Comparison of ENCODE assay signal across 18 cellular contexts in the genomic region with DNA sequence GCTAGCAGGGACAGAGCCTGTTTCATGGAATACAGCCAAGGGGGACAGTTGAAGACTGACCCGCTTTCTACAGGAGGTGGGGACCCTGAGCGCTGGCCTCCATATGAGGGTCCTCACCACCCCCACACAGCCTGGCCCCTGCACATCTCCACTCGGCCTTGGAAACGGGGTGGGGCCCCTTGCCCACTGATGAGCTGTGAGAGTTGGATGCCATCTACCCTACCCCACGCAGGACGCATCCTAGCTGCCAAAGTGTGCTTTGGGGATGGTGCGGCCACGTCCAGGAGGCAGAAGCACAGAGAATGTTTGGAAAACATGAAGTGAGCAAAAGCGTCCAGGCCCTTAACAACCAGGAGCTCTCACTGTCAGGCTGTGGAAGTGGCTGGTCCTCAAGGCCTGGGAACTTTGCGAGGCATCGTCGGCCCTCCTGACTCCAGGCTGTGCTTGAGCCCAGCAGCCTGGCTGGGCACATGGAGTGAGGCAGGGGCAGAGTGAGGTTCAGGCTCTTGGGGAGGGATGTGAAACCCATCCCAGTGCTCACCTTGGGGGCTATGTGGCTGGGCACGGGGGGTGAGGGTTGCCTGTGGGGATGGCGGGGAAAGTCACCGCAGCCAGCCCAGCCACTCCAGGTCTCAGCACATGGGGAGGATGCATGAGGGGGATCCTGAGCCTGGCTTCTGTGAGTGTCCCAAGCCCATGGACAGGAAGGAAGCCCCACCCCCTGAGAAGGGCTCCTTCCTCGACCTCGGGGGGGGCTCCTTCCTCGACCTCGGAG. TPM values are rescaled to one million over a fixed set of nuclear protein-coding genes. Genes with fewer than 3 reads are reported as not detected.
DNase-seq lines count a peak whose midpoint lies in the region; ATAC-seq, FAIRE-seq and TF ChIP-seq lines count a peak whose summit lies in the region.
"Had no signal": no experiment of that assay in that cellular context is flagged by ENCODE, and none has a peak within 500 bp of the region (broad histone marks: within the 10 kb centered on the region; RNA-seq: fewer than 3 reads in every experiment).

No MANE protein-coding gene starts in this region.

- no peak overlapping the region for H3K9ac ChIP-seq in kidney (ENCODE audit: low read length in 2 of 2)
- H3K9ac ChIP-seq: BLaER1 treated with 17β-estradiol and CSF1 and Interleukin-3, amounts not matched to agents 10 nM and 100 nM had no signal

- H3K4me1 ChIP-seq in kidney (ENCODE audit: control insufficient read depth in 1 of 2, insufficient read depth in 1 of 2, low read depth in 1 of 2, low read length in 2 of 2): no peaks in the 10 kb centered on the region
- H3K4me1 ChIP-seq in spleen: peaks cover 0 to 31% (median 4%) of the 10 kb centered on the region in 6 donors
- H3K4me1 ChIP-seq in BE2C: no peaks in the 10 kb centered on the region

- no peak for TF ChIP-seq POLR2A in spleen (IDR thresholded peaks at IDR 0.05)

- intact Hi-C loops in kidney (cut with DNase I): no loop called here
- intact Hi-C loops in spleen (cut with DNase I; ENCODE audit: low total_unique reads): no loop called here

- no peak for FAIRE-seq in kidney (lab: Jason Lieb, UNC)
- FAIRE-seq: A204.1 had no signal

- no peak for TF ChIP-seq CTCF in kidney (IDR thresholded peaks at IDR 0.05; ENCODE audit: borderline replicate concordance, extremely low read depth, insufficient read depth)
- no peak for TF ChIP-seq CTCF in spleen (IDR thresholded peaks at IDR 0.05 in 8 of 11, conservative IDR thresholded peaks at IDR 0.05 in 3 of 11)
- TF ChIP-seq CTCF in BE2C (IDR thresholded peaks at IDR 0.05; ENCODE audit: low read depth, low read length): no peak

- ATAC-seq in GM21723 (IDR thresholded peaks at IDR 0.05; ENCODE audit: unreplicated experiment) (no peak), HG03196 (IDR thresholded peaks at IDR 0.05; ENCODE audit: unreplicated experiment) (no peak)

- DNase-seq in activated effector memory CD4-positive, alpha-beta T cell treated with anti-CD3 and anti-CD28 coated beads, Interleukin-2, amount 50 U/mL, for 16 hours: peak; percentile 34
- no peak for DNase-seq in activated effector memory CD4-positive, alpha-beta T cell treated with Interleukin-2 at 50 U/mL for 16 hours
- DNase-seq in H7: peak; percentile 47
- peak; percentile 51 for DNase-seq in kidney
- DNase-seq in spleen: peak; percentile 38
- DNase-seq in BE2C: no peak
- DNase-seq: DMS79 treated with DMSO at 0.1 percent for 48 hours, KBM-7, NCI-H1417 treated with DMSO at 0.1 percent for 48 hours, NCI-H1930, NCI-H526 treated with DMSO at 0.1 percent for 48 hours had no signal

- no peak overlapping the region for H3K4me3 ChIP-seq in H7 (ENCODE audit: insufficient read depth, low read depth, low read length)
- H3K4me3 ChIP-seq in kidney (ENCODE audit: low read length in 2 of 2): no peak overlapping the region
- H3K4me3 ChIP-seq in spleen: no peak overlapping the region
- H3K4me3 ChIP-seq in BE2C (ENCODE audit: low read depth, low read length): no peak overlapping the region
- H3K4me3 ChIP-seq: BLaER1 treated with 17β-estradiol and CSF1 and Interleukin-3, amounts not matched to agents 10 nM and 100 nM; GM23338 had no signal

- H3K9me3 ChIP-seq in kidney (ENCODE audit: control insufficient read depth in 1 of 2, low read length in 2 of 2) (no peaks in the 10 kb centered on the region), spleen (no peaks in the 10 kb centered on the region), BE2C (no peaks in the 10 kb centered on the region)
- H3K9me3 ChIP-seq: BLaER1 treated with 17β-estradiol and CSF1 and Interleukin-3, amounts not matched to agents 10 nM and 100 nM had no signal

- WGBS in spleen, 5 donors: 61 to 79% (median 68%) methylated on average over 14 to 19 of the region's 19 CpGs

- H3K27ac ChIP-seq in kidney (ENCODE audit: low read depth in 2 of 2, low read length in 2 of 2) (no peak overlapping the region), spleen (no peak overlapping the region)
- H3K27ac ChIP-seq: BLaER1 treated with 17β-estradiol and CSF1 and Interleukin-3, amounts not matched to agents 10 nM and 100 nM had no signal

- H3K36me3 ChIP-seq in H7 (replicated peaks; ENCODE audit: control insufficient read depth, insufficient read depth, low read length) (no peaks in the 10 kb centered on the region), kidney (ENCODE audit: control insufficient read depth in 1 of 2, insufficient read depth in 2 of 2, low read length in 2 of 2) (no peaks in the 10 kb centered on the region), spleen (no peaks in the 10 kb centered on the region), BE2C (no peaks in the 10 kb centered on the region)
- H3K36me3 ChIP-seq: BLaER1 treated with 17β-estradiol and CSF1 and Interleukin-3, amounts not matched to agents 10 nM and 100 nM had no signal

- no peaks in the 10 kb centered on the region for H3K27me3 ChIP-seq in H7 (ENCODE audit: control insufficient read depth, insufficient read depth, low read length)
- peaks cover 0 to 47% (median 0%) of the 10 kb centered on the region in 7 donors for H3K27me3 ChIP-seq in spleen (replicated peaks in 1 of 7)
- peaks cover 6% of the 10 kb centered on the region for H3K27me3 ChIP-seq in BE2C

RNA-seq across cellular contexts. Expression of a gene that starts 14.8 kb away (rescaled TPM):
- total RNA-seq in H7 (2014; rRNA removed; shearing (Covaris generic)): 0.21 TPM in 1 of 2 replicates, not detected in the other
- total RNA-seq in kidney: not detected
- not detected for polyA plus RNA-seq in kidney (ENCODE audit: insufficient read depth, low read depth, low replicate concordance)
- total RNA-seq in spleen: not detected
- polyA plus RNA-seq in spleen: not detected
- not detected for polyA plus RNA-seq in BE2C (2012; ENCODE audit: insufficient read depth, insufficient read length, low read depth)
- total RNA-seq: G401, GM23338, RPMI7951 had no signal
- polyA plus RNA-seq: GM23338 had no signal

RNA-seq across cellular contexts. Expression of a gene that starts 32.9 kb away (rescaled TPM):
- total RNA-seq in H7 (2014; rRNA removed; shearing (Covaris generic)): 0.69 and 1.1 TPM in 2 replicates
- total RNA-seq in kidney (21.9 TPM), spleen (1 to 10 TPM in 6 of 7 donors, under 1 TPM in 1; 0.51 to 3.2 (median 1.7) TPM)
- polyA plus RNA-seq in kidney (ENCODE audit: insufficient read depth, low read depth, low replicate concordance) (3.0 TPM), spleen (under 1 TPM; 0.43 to 0.99 (median 0.44) TPM)
- not detected for polyA plus RNA-seq in BE2C (2012; ENCODE audit: insufficient read depth, insufficient read length, low read depth)
- total RNA-seq: RPMI7951 had no signal

Comparison
In these comparisons a context has a peak if more than half of its experiments do, and no peak if none do; other contexts are left out.
1. DNase-seq: peak in activated effector memory CD4-positive, alpha-beta T cell treated with anti-CD3 and anti-CD28 coated beads, Interleukin-2, amount 50 U/mL, for 16 hours (single experiment), H7 (single experiment), kidney (single experiment) and spleen (single experiment); none in activated effector memory CD4-positive, alpha-beta T cell treated with Interleukin-2 at 50 U/mL for 16 hours (single experiment) and BE2C (single experiment).